16 cellular contexts compared by ENCODE assay signal in genomic region chr22:23764931-23765881, GRCh38. TPM values are rescaled to one million over a fixed set of nuclear protein-coding genes. Genes with fewer than 3 reads are reported as not detected.
DNase-seq lines count a peak whose midpoint lies in the region; ATAC-seq, FAIRE-seq and TF ChIP-seq lines count a peak whose summit lies in the region.
"Had no signal": no experiment of that assay in that cellular context is flagged by ENCODE, and none has a peak within 500 bp of the region (broad histone marks: within the 10 kb centered on the region; RNA-seq: fewer than 3 reads in every experiment).

No MANE protein-coding gene starts in this region.

- no peak for FAIRE-seq in GM12878 (lab: Jason Lieb, UNC)
- FAIRE-seq: A204.1 had no signal

- H3K4me1 Mint-ChIP-seq in T-helper 1 cell treated with Interleukin-12 subunit alpha and Interleukin-12 subunit beta and Interleukin-4 antibody, amounts not matched to agents 30 μg/mL and 1 μg/mL, for 36 hours (ENCODE audit: low read depth), result peaks cover 22% of the 10 kb centered on the region
- H3K4me1 Mint-ChIP-seq in nephron, result peaks cover 29% of the 10 kb centered on the region

- RAD21 ChIA-PET in GM12878 (lab: Charles Lee; ENCODE audit: unreplicated experiment), result interaction anchor here (0.7 to 3.2 kb wide), 5 partner anchors 12 to 138 kb away, joined by 3 to 16 read pairs (median 3); partner anchors contain the start of genes SLC2A11 and ZNF70

- H4K20me1 ChIP-seq in GM12878 (ENCODE audit: control insufficient read depth, insufficient read depth), result no peaks in the 10 kb centered on the region; the same call in 1 of the 2 replicates

- 87% methylated on average over 9 of the region's 9 CpGs for WGBS in GM12878 (ENCODE audit: insufficient coverage, insufficient replicate concordance, low lambda C conversion rate, missing lambda C conversion rate)

- BruUV-seq in GM12878 (replicated peaks; lab: Mats Ljungman, UMichigan), result TSS peak; percentile 39

- peaks cover 24% of the 10 kb centered on the region for H3K79me2 ChIP-seq in GM12878 (ENCODE audit: control insufficient read depth, insufficient read depth, low read length)

- no peak overlapping the region for H2AFZ ChIP-seq in GM12878 (ENCODE audit: control insufficient read depth, low read depth, low read length)

- no peaks in the 10 kb centered on the region for H3K27me3 Mint-ChIP-seq in T-helper 1 cell treated with Interleukin-12 subunit alpha and Interleukin-12 subunit beta and Interleukin-4 antibody, amounts not matched to agents 30 μg/mL and 1 μg/mL, for 36 hours (ENCODE audit: low read depth)
- no peaks in the 10 kb centered on the region for H3K27me3 Mint-ChIP-seq in nephron (ENCODE audit: low read depth)

- TF ChIP-seq CTCF in GM12878 (IDR thresholded peaks at IDR 0.05 in 2 of 3, conservative IDR thresholded peaks at IDR 0.05 in 1 of 3; ENCODE audit: control insufficient read depth in 2 of 3, extremely low read depth in 1 of 3, insufficient read depth in 1 of 3, low read depth in 3 of 3, low read length in 3 of 3), result no peak
- no peak for TF ChIP-seq CTCF in nephron (IDR thresholded peaks at IDR 0.05; ENCODE audit: unreplicated experiment in 3 of 3)

- no peak for TF ChIP-seq POLR2A in GM12878 (IDR thresholded peaks at IDR 0.05; ENCODE audit: low read depth, low read length)

- no peak for TF ChIP-seq EP300 in GM12878 (IDR thresholded peaks at IDR 0.05; ENCODE audit: borderline replicate concordance in 1 of 2, control insufficient read depth in 1 of 2, low read depth in 2 of 2, low read length in 2 of 2)

- H3K9me3 ChIP-seq in GM12878 (replicated peaks; ENCODE audit: control insufficient read depth, insufficient read depth, low read length), result no peaks in the 10 kb centered on the region

- H3K9me3 Mint-ChIP-seq in T-helper 1 cell treated with Interleukin-12 subunit alpha and Interleukin-12 subunit beta and Interleukin-4 antibody, amounts not matched to agents 30 μg/mL and 1 μg/mL, for 36 hours, result no peaks in the 10 kb centered on the region
- no peaks in the 10 kb centered on the region for H3K9me3 Mint-ChIP-seq in nephron

- no peak overlapping the region for H3K27ac ChIP-seq in GM12878 (ENCODE audit: control insufficient read depth, insufficient read depth)
- H3K27ac ChIP-seq: cardiac muscle cell had no signal

- H3K27ac Mint-ChIP-seq in T-helper 1 cell treated with Interleukin-12 subunit alpha and Interleukin-12 subunit beta and Interleukin-4 antibody, amounts not matched to agents 30 μg/mL and 1 μg/mL, for 36 hours, result peak overlapping the region; percentile 46
- no peak overlapping the region for H3K27ac Mint-ChIP-seq in nephron

- peaks cover 3% of the 10 kb centered on the region for H3K36me3 Mint-ChIP-seq in T-helper 1 cell treated with Interleukin-12 subunit alpha and Interleukin-12 subunit beta and Interleukin-4 antibody, amounts not matched to agents 30 μg/mL and 1 μg/mL, for 36 hours (ENCODE audit: low read depth)
- no peaks in the 10 kb centered on the region for H3K36me3 Mint-ChIP-seq in nephron (ENCODE audit: low read depth)

- ATAC-seq in GM12878 (no peak), GM19023 (IDR thresholded peaks at IDR 0.05; ENCODE audit: unreplicated experiment) (no peak)

- in situ Hi-C loops in GM12878 (cut with MboI), result no loop called here

- H3K4me2 ChIP-seq in GM12878 (ENCODE audit: control insufficient read depth, insufficient read depth), result peak overlapping the region; percentile 94

- H3K36me3 ChIP-seq in GM12878 (ENCODE audit: control insufficient read depth in 2 of 2, insufficient read depth in 2 of 2, low read length in 1 of 2), result no peaks in the 10 kb centered on the region; a peak in 1 of 4 replicates
- H3K36me3 ChIP-seq: cardiac muscle cell had no signal

- H3K9ac ChIP-seq in GM12878 (ENCODE audit: control insufficient read depth, insufficient read depth, low read length), result no peak overlapping the region

- CTCF ChIA-PET in GM12878 (lab: Yijun Ruan, JAX), result interaction anchor here (1.0 to 7.5 kb wide), 4 partner anchors 10 to 138 kb away, joined by 3 to 197 read pairs (median 6); partner anchors contain the start of gene VPREB3

- intact Hi-C loops in GM12878 (cut with micrococcal nuclease; ENCODE audit: unreplicated experiment), result loop anchor here (5.0 kb wide), 1 partner anchor 223 kb away; no protein-coding TSS in a partner anchor

- H3K4me1 ChIP-seq in GM12878 (ENCODE audit: control insufficient read depth, insufficient read depth, low read length), result peaks cover 30% of the 10 kb centered on the region

- DNase-seq in T-helper 1 cell (no peak), NCI-H69 (lab: John Stamatoyannopoulos, UW) (peak; percentile 73), GM12878 (ENCODE audit: low read depth, low spot score) (no peak), NCI-H82 (lab: John Stamatoyannopoulos, UW) (no peak), activated gamma-delta T cell (lab: John Stamatoyannopoulos, UW) (no peak)
- DNase-seq: activated CD8-positive, alpha-beta memory T cell treated with anti-CD3 and anti-CD28 coated beads, Interleukin-2, amount 50 U/mL, for 48 hours; KBM-7; NCI-H1694 treated with DMSO at 0.1 percent for 48 hours; trophoblast cell had no signal

- no peak for TF ChIP-seq RAD21 in GM12878 (IDR thresholded peaks at IDR 0.05; ENCODE audit: insufficient read depth, low read depth, low read length)

- H3K4me3 Mint-ChIP-seq in T-helper 1 cell treated with Interleukin-12 subunit alpha and Interleukin-12 subunit beta and Interleukin-4 antibody, amounts not matched to agents 30 μg/mL and 1 μg/mL, for 36 hours, result peak overlapping the region; percentile 46
- peak overlapping the region; percentile 56 to 60 (median 57) for H3K4me3 Mint-ChIP-seq in nephron

- peak overlapping the region; percentile 36; the same call in 1 of the 2 replicates for H3K4me3 ChIP-seq in GM12878
- H3K4me3 ChIP-seq: cardiac muscle cell had no signal

- POLR2A ChIA-PET in GM12878 (lab: Charles Lee), result interaction anchor here (0.6 kb wide), 3 partner anchors 8 to 35 kb away, joined by 3 to 4 read pairs (median 3); no protein-coding TSS in a partner anchor

- no peaks in the 10 kb centered on the region for H3K27me3 ChIP-seq in GM12878 (replicated peaks in 1 of 2; ENCODE audit: control insufficient read depth in 2 of 2, insufficient read depth in 2 of 2, low read length in 1 of 2)
- H3K27me3 ChIP-seq: cardiac muscle cell had no signal

- SMC1A ChIA-PET in GM12878 (lab: Charles Lee; ENCODE audit: uncharacterized antibody, unreplicated experiment), result interaction anchor here (1.2 to 2.4 kb wide), 4 partner anchors 10 to 137 kb away, joined by 3 to 7 read pairs (median 6); partner anchors contain the start of gene VPREB3

RNA-seq across cellular contexts. Expression of gene C22orf15, which starts 2.4 kb away (rescaled TPM):
- total RNA-seq in GM12878 (2013; cell fraction: nucleolus; rRNA removed), result 0.54 and 0.71 TPM in 2 replicates
- total RNA-seq in GM12878 (2014; rRNA removed) (0.16 and 0.40 TPM in 2 replicates), GM12878 (2014; rRNA removed; fragmentation: Illumina TruSeq; extraction: Trizol) (not detected in 2 replicates), GM12878 (2021) (0.40 TPM in 1 of 2 replicates, not detected in the other)
- polyA plus RNA-seq in GM12878 (2011; ENCODE audit: low read depth), result 0.75 TPM
- polyA plus RNA-seq in GM12878 (2011; rRNA removed) (0.05 TPM in 1 of 2 replicates, not detected in the other), GM12878 (2014; fragmentation: Illumina TruSeq; extraction: Trizol) (0.11 and 0.12 TPM in 2 replicates), GM12878 (2014; fragmentation: Nextera tagmentation; extraction: Ambion mirVana) (under 1 TPM in 1 of 2 experiments, not detected in 1; 0.07 TPM), GM12878 (2014; rRNA removed) (0.04 and 0.47 TPM in 2 replicates), GM12878 (2016; fragmentation: Nextera tagmentation; extraction: Ambion mirVana) (under 1 TPM; 0.13 to 0.23 TPM)
- polyA plus RNA-seq in GM12878 (2011; cell fraction: cytosol; rRNA removed), result 0.07 and 0.13 TPM in 2 replicates
- polyA plus RNA-seq in GM12878 (2011; cell fraction: nucleus; rRNA removed), result 0.26 and 0.58 TPM in 2 replicates
- 1.1 TPM in 2 replicates for polyA plus RNA-seq in GM12878 (2012)
- 0.26 TPM in 1 of 2 replicates, not detected in the other for polyA minus RNA-seq in GM12878 (2011; rRNA and poly(A)+ RNA removed)
- not detected in 2 replicates for polyA minus RNA-seq in GM12878 (2011; cell fraction: cytosol; rRNA and poly(A)+ RNA removed)
- polyA minus RNA-seq in GM12878 (2011; cell fraction: nucleus; rRNA and poly(A)+ RNA removed), result not detected in 2 replicates
- total RNA-seq: cardiac muscle cell, Daoy had no signal

RNA-seq across cellular contexts. Expression of gene CHCHD10, which starts 2.6 kb away (rescaled TPM):
- total RNA-seq in GM12878 (2013; cell fraction: nucleolus; rRNA removed), result 4.8 and 18.2 TPM in 2 replicates
- total RNA-seq in GM12878 (2014; rRNA removed), result 78.0 and 104 TPM in 2 replicates
- total RNA-seq in GM12878 (2014; rRNA removed; fragmentation: Illumina TruSeq; extraction: Trizol), result 103 and 117 TPM in 2 replicates
- total RNA-seq in GM12878 (2021), result 237 and 241 TPM in 2 replicates
- 141 TPM for polyA plus RNA-seq in GM12878 (2011; ENCODE audit: low read depth)
- polyA plus RNA-seq in GM12878 (2011; rRNA removed), result 23.9 and 34.4 TPM in 2 replicates
- polyA plus RNA-seq in GM12878 (2011; cell fraction: cytosol; rRNA removed), result 103 and 111 TPM in 2 replicates
- 51.2 and 87.5 TPM in 2 replicates for polyA plus RNA-seq in GM12878 (2011; cell fraction: nucleus; rRNA removed)
- 181 and 188 TPM in 2 replicates for polyA plus RNA-seq in GM12878 (2012)
- 27.2 and 126 TPM in 2 replicates for polyA plus RNA-seq in GM12878 (2014; fragmentation: Illumina TruSeq; extraction: Trizol)
- polyA plus RNA-seq in GM12878 (2014; fragmentation: Nextera tagmentation; extraction: Ambion mirVana), result 100 to 1,000 TPM in 1 of 2 experiments, 10 to 100 TPM in 1; 13.2 to 216 TPM
- polyA plus RNA-seq in GM12878 (2014; rRNA removed), result 129 and 191 TPM in 2 replicates
- 100 to 1,000 TPM; 135 to 202 TPM for polyA plus RNA-seq in GM12878 (2016; fragmentation: Nextera tagmentation; extraction: Ambion mirVana)
- polyA minus RNA-seq in GM12878 (2011; rRNA and poly(A)+ RNA removed), result 36.1 and 61.2 TPM in 2 replicates
- polyA minus RNA-seq in GM12878 (2011; cell fraction: cytosol; rRNA and poly(A)+ RNA removed), result 56.9 and 67.5 TPM in 2 replicates
- 6.9 and 7.4 TPM in 2 replicates for polyA minus RNA-seq in GM12878 (2011; cell fraction: nucleus; rRNA and poly(A)+ RNA removed)

RNA-seq across cellular contexts. Expression of gene MMP11, which starts 7.4 kb away (rescaled TPM):
- total RNA-seq in GM12878 (2013; cell fraction: nucleolus; rRNA removed), result 2.0 and 2.7 TPM in 2 replicates
- total RNA-seq in GM12878 (2014; rRNA removed), result 0.60 and 1.0 TPM in 2 replicates
- not detected in 2 replicates for total RNA-seq in GM12878 (2014; rRNA removed; fragmentation: Illumina TruSeq; extraction: Trizol)
- 0.41 and 0.48 TPM in 2 replicates for total RNA-seq in GM12878 (2021)
- 0.20 TPM for polyA plus RNA-seq in GM12878 (2011; ENCODE audit: low read depth)
- polyA plus RNA-seq in GM12878 (2011; rRNA removed), result 0.12 TPM in 1 of 2 replicates, not detected in the other
- 0.06 and 0.08 TPM in 2 replicates for polyA plus RNA-seq in GM12878 (2011; cell fraction: cytosol; rRNA removed)
- 0.16 and 0.44 TPM in 2 replicates for polyA plus RNA-seq in GM12878 (2011; cell fraction: nucleus; rRNA removed)
- polyA plus RNA-seq in GM12878 (2012), result 0.17 and 0.37 TPM in 2 replicates
- 0.03 TPM in 1 of 2 replicates, not detected in the other for polyA plus RNA-seq in GM12878 (2014; fragmentation: Illumina TruSeq; extraction: Trizol)
- polyA plus RNA-seq in GM12878 (2014; fragmentation: Nextera tagmentation; extraction: Ambion mirVana), result under 1 TPM in 1 of 2 experiments, not detected in 1; 0.05 TPM
- 0.18 and 1.1 TPM in 2 replicates for polyA plus RNA-seq in GM12878 (2014; rRNA removed)
- polyA plus RNA-seq in GM12878 (2016; fragmentation: Nextera tagmentation; extraction: Ambion mirVana), result under 1 TPM; 0.20 to 0.48 TPM
- 0.10 TPM in 1 of 2 replicates, not detected in the other for polyA minus RNA-seq in GM12878 (2011; rRNA and poly(A)+ RNA removed)
- polyA minus RNA-seq in GM12878 (2011; cell fraction: cytosol; rRNA and poly(A)+ RNA removed), result not detected in 2 replicates
- polyA minus RNA-seq in GM12878 (2011; cell fraction: nucleus; rRNA and poly(A)+ RNA removed), result 0.19 TPM in 1 of 2 replicates, not detected in the other

RNA-seq across cellular contexts. Expression of gene VPREB3, which starts 11.0 kb away (rescaled TPM):
- 1.9 and 3.7 TPM in 2 replicates for total RNA-seq in GM12878 (2013; cell fraction: nucleolus; rRNA removed)
- total RNA-seq in GM12878 (2014; rRNA removed), result 27.4 and 31.2 TPM in 2 replicates
- total RNA-seq in GM12878 (2014; rRNA removed; fragmentation: Illumina TruSeq; extraction: Trizol), result 20.3 and 20.6 TPM in 2 replicates
- total RNA-seq in GM12878 (2021), result 24.1 and 25.7 TPM in 2 replicates
- polyA plus RNA-seq in GM12878 (2011; ENCODE audit: low read depth), result 115 TPM
- 0.35 and 0.75 TPM in 2 replicates for polyA plus RNA-seq in GM12878 (2011; rRNA removed)
- 2.0 and 2.5 TPM in 2 replicates for polyA plus RNA-seq in GM12878 (2011; cell fraction: cytosol; rRNA removed)
- polyA plus RNA-seq in GM12878 (2011; cell fraction: nucleus; rRNA removed), result 0.87 and 1.1 TPM in 2 replicates
- 35.8 and 59.7 TPM in 2 replicates for polyA plus RNA-seq in GM12878 (2012)
- polyA plus RNA-seq in GM12878 (2014; fragmentation: Illumina TruSeq; extraction: Trizol), result 9.5 and 21.9 TPM in 2 replicates
- polyA plus RNA-seq in GM12878 (2014; fragmentation: Nextera tagmentation; extraction: Ambion mirVana), result 10 to 100 TPM; 55.0 to 79.5 TPM
- 41.3 and 42.9 TPM in 2 replicates for polyA plus RNA-seq in GM12878 (2014; rRNA removed)
- 1 to 10 TPM; 6.1 to 6.6 TPM for polyA plus RNA-seq in GM12878 (2016; fragmentation: Nextera tagmentation; extraction: Ambion mirVana)
- 3.3 TPM in 1 of 2 replicates, not detected in the other for polyA minus RNA-seq in GM12878 (2011; rRNA and poly(A)+ RNA removed)
- polyA minus RNA-seq in GM12878 (2011; cell fraction: cytosol; rRNA and poly(A)+ RNA removed), result not detected in 2 replicates
- not detected in 2 replicates for polyA minus RNA-seq in GM12878 (2011; cell fraction: nucleus; rRNA and poly(A)+ RNA removed)
- total RNA-seq: Daoy; T-helper 2 cell treated with Interferon-gamma antibody and Interleukin-4, amounts not matched to agents 100 ng/mL and 5 ng/mL, for 36 hours had no signal

RNA-seq across cellular contexts. Expression of gene ZNF70, which starts 14.3 kb away (rescaled TPM):
- 8.7 and 9.9 TPM in 2 replicates for total RNA-seq in GM12878 (2013; cell fraction: nucleolus; rRNA removed)
- 1.6 and 1.7 TPM in 2 replicates for total RNA-seq in GM12878 (2014; rRNA removed)
- 1.6 and 1.8 TPM in 2 replicates for total RNA-seq in GM12878 (2014; rRNA removed; fragmentation: Illumina TruSeq; extraction: Trizol)
- 2.3 and 2.4 TPM in 2 replicates for total RNA-seq in GM12878 (2021)
- polyA plus RNA-seq in GM12878 (2011; ENCODE audit: low read depth), result 0.93 TPM
- 0.24 and 0.33 TPM in 2 replicates for polyA plus RNA-seq in GM12878 (2011; rRNA removed)
- polyA plus RNA-seq in GM12878 (2011; cell fraction: cytosol; rRNA removed), result 0.45 and 0.63 TPM in 2 replicates
- 0.81 and 1.3 TPM in 2 replicates for polyA plus RNA-seq in GM12878 (2011; cell fraction: nucleus; rRNA removed)
- polyA plus RNA-seq in GM12878 (2012), result 1.0 and 1.6 TPM in 2 replicates
- 1.1 and 1.3 TPM in 2 replicates for polyA plus RNA-seq in GM12878 (2014; fragmentation: Illumina TruSeq; extraction: Trizol)
- polyA plus RNA-seq in GM12878 (2014; fragmentation: Nextera tagmentation; extraction: Ambion mirVana), result under 1 TPM; 0.15 to 0.21 TPM
- polyA plus RNA-seq in GM12878 (2014; rRNA removed), result 0.94 and 1.2 TPM in 2 replicates
- under 1 TPM; 0.69 to 0.76 TPM for polyA plus RNA-seq in GM12878 (2016; fragmentation: Nextera tagmentation; extraction: Ambion mirVana)
- polyA minus RNA-seq in GM12878 (2011; rRNA and poly(A)+ RNA removed), result 0.73 and 1.3 TPM in 2 replicates
- 0.42 and 0.94 TPM in 2 replicates for polyA minus RNA-seq in GM12878 (2011; cell fraction: cytosol; rRNA and poly(A)+ RNA removed)
- polyA minus RNA-seq in GM12878 (2011; cell fraction: nucleus; rRNA and poly(A)+ RNA removed), result 0.48 and 0.86 TPM in 2 replicates
